In the genomic region with DNA sequence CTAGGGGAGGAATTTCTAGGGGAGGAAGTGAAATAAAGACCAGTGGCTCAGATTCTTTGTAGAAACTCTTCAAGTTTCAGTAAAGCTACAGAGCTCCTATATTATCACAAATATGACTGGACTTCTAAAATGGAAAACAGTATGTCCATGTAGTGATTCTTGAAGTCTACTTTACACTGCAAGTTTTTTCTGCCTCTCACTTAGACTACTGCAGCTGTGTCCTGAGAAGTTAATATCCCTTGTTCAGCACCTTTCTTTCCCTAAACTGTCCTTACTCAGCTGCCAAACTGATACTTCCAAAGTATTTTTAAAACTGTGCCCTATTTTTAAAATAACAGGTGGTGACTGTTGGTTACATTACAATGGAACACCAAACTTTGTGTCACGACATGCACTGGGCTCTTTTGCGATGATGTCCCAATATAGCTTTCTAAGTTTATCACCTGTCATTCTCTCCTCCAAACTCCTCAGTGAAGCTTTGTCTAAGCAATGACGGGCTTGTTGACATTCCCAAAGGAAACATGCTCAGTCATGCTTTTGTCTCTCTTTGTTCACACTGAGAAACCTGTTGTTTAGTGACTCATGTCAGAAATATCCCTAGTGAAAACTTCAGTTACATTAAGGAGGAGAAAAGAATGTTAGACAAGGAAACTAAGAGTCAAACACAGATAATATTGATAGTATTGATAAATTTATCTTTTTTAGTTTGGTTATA, we compare ENCODE assay signal across 11 cellular contexts.
DNase-seq lines count a peak whose midpoint lies in the region; ATAC-seq and TF ChIP-seq lines count a peak whose summit lies in the region.
"Had no signal": no experiment of that assay in that cellular context is flagged by ENCODE, and none has a peak within 500 bp of the region (broad histone marks: within the 10 kb centered on the region; RNA-seq: fewer than 3 reads in every experiment).

No MANE protein-coding gene starts in this region.

- H3K9ac ChIP-seq in SK-N-SH: no peak overlapping the region
- H3K9ac ChIP-seq in OCI-LY3 (ENCODE audit: low read length): no peak overlapping the region

- POLR2A ChIA-PET in SK-N-SH (lab: Yijun Ruan, JAX): no interaction called here

- no peaks in the 10 kb centered on the region for H3K9me2 ChIP-seq in SK-N-SH
- H3K9me2 ChIP-seq in hepatocyte (replicated peaks; ENCODE audit: insufficient read depth): no peaks in the 10 kb centered on the region

- H3F3A ChIP-seq in SK-N-SH (replicated peaks; ENCODE audit: insufficient read depth): no peaks in the 10 kb centered on the region

- intact Hi-C loops in thyroid gland (cut with DNase I): no loop called here

- H3K27ac ChIP-seq in SK-N-SH (ENCODE audit: low read depth in 2 of 2, low read length in 1 of 2): no peak overlapping the region
- H3K27ac ChIP-seq in OCI-LY3 (ENCODE audit: low read length): no peak overlapping the region
- no peak overlapping the region for H3K27ac ChIP-seq in hepatocyte
- H3K27ac ChIP-seq in thyroid gland: peak overlapping the region in 2 of 3 donors; percentile 31 to 60

- H3K4me2 ChIP-seq in SK-N-SH: no peak overlapping the region; the same call in 1 of the 2 replicates
- peak overlapping the region; percentile 19; the same call in 1 of the 2 replicates for H3K4me2 ChIP-seq in OCI-LY3 (ENCODE audit: low read length)
- H3K4me2 ChIP-seq in hepatocyte: no peak overlapping the region

- TF ChIP-seq RAD21 in SK-N-SH (IDR thresholded peaks at IDR 0.05; ENCODE audit: low read length): no peak

- H4K20me1 ChIP-seq in SK-N-SH (ENCODE audit: insufficient read depth) (no peaks in the 10 kb centered on the region), OCI-LY3 (ENCODE audit: insufficient read depth, low read length) (no peaks in the 10 kb centered on the region), hepatocyte (ENCODE audit: insufficient read depth, poor library complexity, severe bottlenecking) (no peaks in the 10 kb centered on the region)

- no peak for DNase-seq in SK-N-SH
- DNase-seq in hepatocyte (ENCODE audit: low spot score): peak; percentile 43
- peak in 1 of 2 donors; percentile 2 for DNase-seq in thyroid gland
- no peak for DNase-seq in activated CD4-positive, CD25-positive, alpha-beta regulatory T cell (lab: John Stamatoyannopoulos, UW)
- DNase-seq in pons (ENCODE audit: low spot score): no peak
- no peak for DNase-seq in foreskin melanocyte
- DNase-seq: activated naive CD4-positive, alpha-beta T cell treated with Interleukin-2 at 50 U/mL for 16 hours; NCI-H187 treated with DMSO at 0.1 percent for 48 hours; stimulated activated naive B cell treated with anti-CD40 and anti-IgM and Interleukin-4, amounts not matched to agents 10 μg/mL and 1 μg/mL and 100 μg/mL, for 72 hours had no signal

- no peaks in the 10 kb centered on the region for H3K27me3 ChIP-seq in SK-N-SH (ENCODE audit: insufficient read depth)
- H3K27me3 ChIP-seq in OCI-LY3 (ENCODE audit: low read depth, low read length): no peaks in the 10 kb centered on the region
- H3K27me3 ChIP-seq in hepatocyte: no peaks in the 10 kb centered on the region
- H3K27me3 ChIP-seq in thyroid gland: no peaks in the 10 kb centered on the region

- H3K36me3 ChIP-seq in SK-N-SH (replicated peaks in 1 of 2; ENCODE audit: control insufficient read depth in 1 of 2, insufficient read depth in 2 of 2, low read length in 1 of 2) (no peaks in the 10 kb centered on the region), OCI-LY3 (replicated peaks; ENCODE audit: low read depth, low read length) (no peaks in the 10 kb centered on the region), hepatocyte (replicated peaks; ENCODE audit: insufficient read depth, low read depth) (no peaks in the 10 kb centered on the region), thyroid gland (no peaks in the 10 kb centered on the region)

- no peak for TF ChIP-seq POLR2A in thyroid gland (IDR thresholded peaks at IDR 0.05)

- CTCF ChIA-PET in SK-N-SH (lab: Yijun Ruan, JAX): no interaction called here

- no peak; the same call in 2 of the 3 replicates for ATAC-seq in SK-N-SH treated with all-trans-retinoic acid at 6 μM for 48 hours
- ATAC-seq: stimulated activated naive B cell treated with anti-CD40 and anti-IgM and Interleukin-4, amounts not matched to agents 10 μg/mL and 1 μg/mL and 100 μg/mL, for 72 hours had no signal

- H3K4me3 ChIP-seq in SK-N-SH (ENCODE audit: low read depth in 2 of 2, low read length in 1 of 2) (no peak overlapping the region), OCI-LY3 (ENCODE audit: low read length) (no peak overlapping the region), hepatocyte (no peak overlapping the region), thyroid gland (replicated peaks in 1 of 3) (no peak overlapping the region)

- H3K9me3 ChIP-seq in SK-N-SH: no peaks in the 10 kb centered on the region
- H3K9me3 ChIP-seq in OCI-LY3 (ENCODE audit: insufficient read depth, low read length): no peaks in the 10 kb centered on the region
- H3K9me3 ChIP-seq in hepatocyte (ENCODE audit: low read depth): no peaks in the 10 kb centered on the region
- H3K9me3 ChIP-seq in thyroid gland: no peaks in the 10 kb centered on the region

- 2% methylated on average over 3 of the region's 3 CpGs for WGBS in SK-N-SH (ENCODE audit: low lambda C conversion rate)
- WGBS in hepatocyte (ENCODE audit: low lambda C conversion rate, missing lambda C conversion rate): 27% methylated on average over 3 of the region's 3 CpGs
- WGBS in thyroid gland, 2 donors: 22 to 30% methylated on average over 3 of the region's 3 CpGs

- TF ChIP-seq CTCF in SK-N-SH (IDR thresholded peaks at IDR 0.05): no peak
- TF ChIP-seq CTCF in OCI-LY3 (IDR thresholded peaks at IDR 0.05; ENCODE audit: low read depth, low read length): no peak
- TF ChIP-seq CTCF in hepatocyte (IDR thresholded peaks at IDR 0.05; ENCODE audit: poor library complexity): no peak
- no peak for TF ChIP-seq CTCF in thyroid gland (IDR thresholded peaks at IDR 0.05)

- H3K4me1 ChIP-seq in SK-N-SH (ENCODE audit: control insufficient read depth in 1 of 2, insufficient read depth in 2 of 2, low read depth in 1 of 2, low read length in 1 of 2): no peaks in the 10 kb centered on the region
- peaks cover 24% of the 10 kb centered on the region for H3K4me1 ChIP-seq in OCI-LY3 (ENCODE audit: low read length)
- no peaks in the 10 kb centered on the region for H3K4me1 ChIP-seq in hepatocyte (ENCODE audit: insufficient read depth)
- H3K4me1 ChIP-seq in thyroid gland: peaks cover 0 to 5% of the 10 kb centered on the region in 2 donors

- no peak for TF ChIP-seq EP300 in SK-N-SH (IDR thresholded peaks at IDR 0.05; ENCODE audit: borderline replicate concordance in 1 of 2, low read depth in 1 of 2, low read length in 1 of 2)

- H3K79me2 ChIP-seq in SK-N-SH (ENCODE audit: insufficient read depth): no peaks in the 10 kb centered on the region
- H3K79me2 ChIP-seq in OCI-LY3 (ENCODE audit: low read length): no peaks in the 10 kb centered on the region
- no peaks in the 10 kb centered on the region for H3K79me2 ChIP-seq in hepatocyte

- H2AFZ ChIP-seq in SK-N-SH (ENCODE audit: low read depth) (no peak overlapping the region), OCI-LY3 (ENCODE audit: low read depth, low read length) (no peak overlapping the region), hepatocyte (no peak overlapping the region)

TF ChIP-seq in SK-N-SH, 30 proteins besides CTCF, POLR2A, EP300 and RAD21:
- TF ChIP-seq, protein P1, sequence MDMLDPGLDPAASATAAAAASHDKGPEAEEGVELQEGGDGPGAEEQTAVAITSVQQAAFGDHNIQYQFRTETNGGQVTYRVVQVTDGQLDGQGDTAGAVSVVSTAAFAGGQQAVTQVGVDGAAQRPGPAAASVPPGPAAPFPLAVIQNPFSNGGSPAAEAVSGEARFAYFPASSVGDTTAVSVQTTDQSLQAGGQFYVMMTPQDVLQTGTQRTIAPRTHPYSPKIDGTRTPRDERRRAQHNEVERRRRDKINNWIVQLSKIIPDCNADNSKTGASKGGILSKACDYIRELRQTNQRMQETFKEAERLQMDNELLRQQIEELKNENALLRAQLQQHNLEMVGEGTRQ (IDR thresholded peaks at IDR 0.05; ENCODE audit: borderline replicate concordance, low read depth, low read length): no peak
- TF ChIP-seq NFIC (IDR thresholded peaks at IDR 0.05; ENCODE audit: borderline replicate concordance) (no peak), JUND (IDR thresholded peaks at IDR 0.05) (0 out of 2 replicates have a peak, but pooled peaks have one; percentile 18), FOSL2 (IDR thresholded peaks at IDR 0.05; ENCODE audit: borderline replicate concordance, low read depth) (peak; percentile 20; the same call in 1 of the 2 replicates), SIN3A (IDR thresholded peaks at IDR 0.05; ENCODE audit: borderline replicate concordance, low read depth, low read length) (no peak)
TF ChIP-seq in SK-N-SH: peak in this region for 2.

TF ChIP-seq in SK-N-SH treated with all-trans-retinoic acid at 6 μM for 48 hours, 23 proteins besides CTCF, POLR2A, EP300 and RAD21 (continues in another document):
- TF ChIP-seq ZFP30 (CRISPR knock-in tag; IDR thresholded peaks at IDR 0.05) (no peak), TCF4 (CRISPR knock-in tag; IDR thresholded peaks at IDR 0.05; ENCODE audit: borderline replicate concordance) (no peak), PATZ1 (CRISPR knock-in tag; IDR thresholded peaks at IDR 0.05; ENCODE audit: borderline replicate concordance) (no peak), GLIS3 (CRISPR knock-in tag; IDR thresholded peaks at IDR 0.05) (no peak), ZNF8 (CRISPR knock-in tag; IDR thresholded peaks at IDR 0.05) (no peak), RARB (CRISPR knock-in tag; IDR thresholded peaks at IDR 0.05) (no peak), ISL1 (CRISPR knock-in tag; IDR thresholded peaks at IDR 0.05) (no peak)

Comparison
In these comparisons a context has a peak if more than half of its experiments do, and no peak if none do; other contexts are left out.
1. H3K27ac ChIP-seq: peak in thyroid gland (2 of 3); none in SK-N-SH (0 of 2), OCI-LY3 (single experiment) and hepatocyte (single experiment).